ENCODE assay signal across 8 cellular contexts in genomic region chr19:44753932-44754742, GRCh38. TPM values are rescaled to one million over a fixed set of nuclear protein-coding genes. Genes with fewer than 3 reads are reported as not detected.
A peak's percentile ranks its signal among the peaks of the same experiment; 100 is the strongest.
DNase-seq lines count a peak whose midpoint lies in the region; ATAC-seq and TF ChIP-seq lines count a peak whose summit lies in the region.

No MANE protein-coding gene starts in this region.

- H3K9ac ChIP-seq in HCT116 (ENCODE audit: low read length), result peak overlapping the region; percentile 82
- peak overlapping the region; percentile 71 for H3K9ac ChIP-seq in OCI-LY1 (ENCODE audit: low read length)
- peak overlapping the region; percentile 90 for H3K9ac ChIP-seq in fibroblast of lung (ENCODE audit: insufficient read depth, low read length)
- peak overlapping the region; percentile 74 to 84 for H3K9ac ChIP-seq in stomach smooth muscle (ENCODE audit: low read length in 2 of 2)

- H3K36me3 ChIP-seq in HCT116 (ENCODE audit: control insufficient read depth in 1 of 2, insufficient read depth in 2 of 2, low read length in 2 of 2) (peaks cover 4 to 12% of the 10 kb centered on the region in 2 experiments; a peak in 3 of 4 replicates), OCI-LY1 (ENCODE audit: insufficient read depth, low read length) (peaks cover 26% of the 10 kb centered on the region), fibroblast of lung (ENCODE audit: control insufficient read depth, insufficient read depth, low read length) (peaks cover 37% of the 10 kb centered on the region), stomach smooth muscle (ENCODE audit: control insufficient read depth in 2 of 2, insufficient read depth in 2 of 2, low read length in 2 of 2) (peaks cover 5 to 22% of the 10 kb centered on the region in 2 donors)

- TF ChIP-seq RAD21 in HCT116 (IDR thresholded peaks at IDR 0.05; ENCODE audit: low read depth), result no peak

- no peaks in the 10 kb centered on the region for H3K9me3 ChIP-seq in HCT116 (ENCODE audit: control insufficient read depth in 1 of 2, insufficient read depth in 1 of 2, low read depth in 1 of 2, low read length in 2 of 2)
- H3K9me3 ChIP-seq in OCI-LY1 (ENCODE audit: low read length), result no peaks in the 10 kb centered on the region
- H3K9me3 ChIP-seq in fibroblast of lung (ENCODE audit: control insufficient read depth, insufficient read depth, low read depth, low read length), result no peaks in the 10 kb centered on the region
- no peaks in the 10 kb centered on the region for H3K9me3 ChIP-seq in stomach smooth muscle (ENCODE audit: control insufficient read depth in 2 of 2, low read length in 2 of 2)

- peaks cover 60% of the 10 kb centered on the region for H3K4me1 Mint-ChIP-seq in Calu3 (ENCODE audit: low read depth, unreplicated experiment)
- peaks cover 65% of the 10 kb centered on the region for H3K4me1 Mint-ChIP-seq in activated T-cell treated with anti-CD3 and anti-CD28 coated beads, Interleukin-2, amount 50 U/mL, for 4 hours (ENCODE audit: low read depth)
- peaks cover 38 to 56% of the 10 kb centered on the region in 2 donors for H3K4me1 Mint-ChIP-seq in natural killer cell

- H3K9me2 ChIP-seq in HCT116 (ENCODE audit: insufficient read depth) (no peaks in the 10 kb centered on the region), OCI-LY1 (ENCODE audit: low read depth, low read length) (no peaks in the 10 kb centered on the region)

- RAD21 ChIA-PET in HCT116 (lab: Charles Lee; ENCODE audit: low non-redundant PET in 1 of 2, low total read pairs in 2 of 2, uncharacterized antibody in 2 of 2, unreplicated experiment in 2 of 2), result interaction anchor here (1.0 to 2.3 kb wide), 3 partner anchors 12 to 30 kb away, joined by 3 to 12 read pairs (median 10); no protein-coding TSS in a partner anchor

- H3K4me2 ChIP-seq in HCT116 (ENCODE audit: low read length) (peak overlapping the region; percentile 98), OCI-LY1 (ENCODE audit: low read length) (peak overlapping the region; percentile 89), fibroblast of lung (ENCODE audit: extremely low read depth, insufficient read depth, low read length) (peak overlapping the region; percentile 93)

- BruUV-seq in Calu3 (replicated peaks; lab: Mats Ljungman, UMichigan), result TSS peak; percentile 91
- TSS peak; percentile 87 for BruUV-seq in HCT116 (replicated peaks; lab: Mats Ljungman, UMichigan)

- peak overlapping the region; percentile 50 to 70 for H3K4me3 ChIP-seq in HCT116 (replicated peaks in 1 of 2; ENCODE audit: low read depth in 1 of 2, low read length in 2 of 2)
- peak overlapping the region; percentile 62 for H3K4me3 ChIP-seq in OCI-LY1 (ENCODE audit: low read depth, low read length, poor library complexity, severe bottlenecking)
- peak overlapping the region; percentile 54 to 91 (median 56) for H3K4me3 ChIP-seq in fibroblast of lung (replicated peaks in 1 of 4; ENCODE audit: control extremely low read depth in 1 of 4, insufficient read depth in 1 of 4, low read depth in 3 of 4, low read length in 4 of 4)
- peak overlapping the region; percentile 62 to 68 for H3K4me3 ChIP-seq in stomach smooth muscle (ENCODE audit: low read length in 2 of 2)

- POLR2A ChIA-PET in HCT116 (lab: Charles Lee), result interaction anchor here (1.3 to 2.8 kb wide), 4 partner anchors 11 to 30 kb away, joined by 3 to 36 read pairs (median 5); no protein-coding TSS in a partner anchor

- TF ChIP-seq POLR2A in HCT116 (IDR thresholded peaks at IDR 0.05; ENCODE audit: borderline replicate concordance, extremely low read depth, insufficient read depth, insufficient read length), result peak; percentile 40

- peaks cover 26% of the 10 kb centered on the region for H3K79me2 ChIP-seq in HCT116 (ENCODE audit: insufficient read depth, low read length)
- H3K79me2 ChIP-seq in OCI-LY1 (ENCODE audit: insufficient read depth, low read length), result no peaks in the 10 kb centered on the region
- peaks cover 67% of the 10 kb centered on the region for H3K79me2 ChIP-seq in fibroblast of lung (ENCODE audit: control insufficient read depth, insufficient read depth, low read length)

- H3K27me3 ChIP-seq in HCT116 (ENCODE audit: insufficient read depth, low read length) (no peaks in the 10 kb centered on the region), OCI-LY1 (ENCODE audit: insufficient read depth, low read length) (no peaks in the 10 kb centered on the region), fibroblast of lung (ENCODE audit: control insufficient read depth, insufficient read depth, low read length) (no peaks in the 10 kb centered on the region), stomach smooth muscle (ENCODE audit: control insufficient read depth in 1 of 2, insufficient read depth in 2 of 2, low read length in 2 of 2) (no peaks in the 10 kb centered on the region)

- H4K20me1 ChIP-seq in HCT116 (ENCODE audit: insufficient read depth), result no peaks in the 10 kb centered on the region
- H4K20me1 ChIP-seq in OCI-LY1 (ENCODE audit: insufficient read depth, low read length), result no peaks in the 10 kb centered on the region
- no peaks in the 10 kb centered on the region for H4K20me1 ChIP-seq in fibroblast of lung (ENCODE audit: control insufficient read depth, extremely low read depth, insufficient read depth, low read length)

- H3K4me3 Mint-ChIP-seq in Calu3 (ENCODE audit: low read depth, unreplicated experiment) (peak overlapping the region; percentile 67), natural killer cell (peak overlapping the region; percentile 89)
- peak overlapping the region; percentile 87 for H3K4me3 Mint-ChIP-seq in activated T-cell treated with anti-CD3 and anti-CD28 coated beads, Interleukin-2, amount 50 U/mL, for 4 hours

- CTCF ChIA-PET in Calu3 (lab: Charles Lee), result interaction anchor here (1.3 to 3.1 kb wide), 4 partner anchors 12 to 30 kb away, joined by 5 to 26 read pairs (median 12); no protein-coding TSS in a partner anchor
- CTCF ChIA-PET in HCT116 (lab: Charles Lee), result interaction anchor here (1.3 to 3.2 kb wide), 3 partner anchors 17 to 30 kb away, joined by 4 to 20 read pairs (median 6); no protein-coding TSS in a partner anchor

- DNase-seq in Calu3 (peak; percentile 92), HCT116 (ENCODE audit: low read depth, low spot score) (no peak), fibroblast of lung (ENCODE audit: low read depth in 2 of 2) (peak; percentile 88 to 89), natural killer cell (peak; percentile 42), NCI-H1105 (lab: John Stamatoyannopoulos, UW) (no peak)
- DNase-seq in activated T-cell treated with anti-CD3 and anti-CD28 coated beads, Interleukin-2, amount 50 U/mL, for 4 hours, result peak; percentile 80

- H3K27ac Mint-ChIP-seq in Calu3 (ENCODE audit: unreplicated experiment), result peak overlapping the region; percentile 93
- H3K27ac Mint-ChIP-seq in natural killer cell, result peak overlapping the region; percentile 91 to 93

- intact Hi-C loops in Calu3 (cut with micrococcal nuclease; ENCODE audit: unreplicated experiment), result loop anchor here (2.0 kb wide), 1 partner anchor 29 kb away; no protein-coding TSS in a partner anchor
- intact Hi-C loops in HCT116 (cut with micrococcal nuclease), result no loop called here
- intact Hi-C loops in natural killer cell (cut with micrococcal nuclease), result loop anchor here (1.0 to 2.0 kb wide), 2 partner anchors 7 to 17 kb away; no protein-coding TSS in a partner anchor

- H3F3A ChIP-seq in OCI-LY1 (ENCODE audit: insufficient read depth, low read length), result peaks cover 12% of the 10 kb centered on the region

- H2AFZ ChIP-seq in HCT116 (ENCODE audit: low read depth, low read length, poor library complexity, severe bottlenecking) (no peak overlapping the region), OCI-LY1 (ENCODE audit: low read length) (no peak overlapping the region), fibroblast of lung (ENCODE audit: low read length) (no peak overlapping the region)

- peaks cover 34 to 65% of the 10 kb centered on the region in 2 experiments for H3K4me1 ChIP-seq in HCT116 (ENCODE audit: control insufficient read depth in 1 of 2, insufficient read depth in 2 of 2, low read length in 2 of 2)
- peaks cover 55% of the 10 kb centered on the region for H3K4me1 ChIP-seq in OCI-LY1 (ENCODE audit: insufficient read depth, low read length, severe bottlenecking)
- peaks cover 55% of the 10 kb centered on the region for H3K4me1 ChIP-seq in fibroblast of lung (ENCODE audit: control insufficient read depth, extremely low read depth, insufficient read depth, low read length)
- peaks cover 79% of the 10 kb centered on the region for H3K4me1 ChIP-seq in stomach smooth muscle (ENCODE audit: control insufficient read depth, insufficient read depth, low read length)

- ATAC-seq in HCT116 (peak; percentile 78), natural killer cell (peak; percentile 1 to 35 (median 7))
- peak; percentile 17 to 21 for ATAC-seq in activated T-cell treated with anti-CD3 and anti-CD28 coated beads, Interleukin-2, amount 50 U/mL, for 4 hours

- no peaks in the 10 kb centered on the region for H3K27me3 Mint-ChIP-seq in Calu3 (ENCODE audit: unreplicated experiment)
- H3K27me3 Mint-ChIP-seq in activated T-cell treated with anti-CD3 and anti-CD28 coated beads, Interleukin-2, amount 50 U/mL, for 4 hours (ENCODE audit: low read depth), result no peaks in the 10 kb centered on the region
- no peaks in the 10 kb centered on the region for H3K27me3 Mint-ChIP-seq in natural killer cell (ENCODE audit: low read depth in 2 of 2)

- H3K27ac ChIP-seq in HCT116 (ENCODE audit: low read depth, low read length) (peak overlapping the region; percentile 95), OCI-LY1 (ENCODE audit: low read depth, low read length, poor library complexity, severe bottlenecking) (peak overlapping the region; percentile 95), fibroblast of lung (ENCODE audit: insufficient read depth, low read length) (peak overlapping the region; percentile 100), stomach smooth muscle (ENCODE audit: low read length) (peak overlapping the region; percentile 78)

- H3K9me3 Mint-ChIP-seq in Calu3 (ENCODE audit: low read depth, unreplicated experiment), result no peaks in the 10 kb centered on the region
- no peaks in the 10 kb centered on the region for H3K9me3 Mint-ChIP-seq in activated T-cell treated with anti-CD3 and anti-CD28 coated beads, Interleukin-2, amount 50 U/mL, for 4 hours
- H3K9me3 Mint-ChIP-seq in natural killer cell, result no peaks in the 10 kb centered on the region

- TF ChIP-seq CTCF in Calu3 (IDR thresholded peaks at IDR 0.05; ENCODE audit: unreplicated experiment) (no peak), HCT116 (IDR thresholded peaks at IDR 0.05 in 2 of 3, conservative IDR thresholded peaks at IDR 0.05 in 1 of 3; ENCODE audit: borderline replicate concordance in 1 of 3, insufficient read depth in 1 of 3, low read depth in 2 of 3, low read length in 2 of 3) (no peak), OCI-LY1 (IDR thresholded peaks at IDR 0.05; ENCODE audit: low read length) (no peak), fibroblast of lung (conservative IDR thresholded peaks at IDR 0.05 in 1 of 2, IDR thresholded peaks at IDR 0.05 in 1 of 2; ENCODE audit: low read depth in 1 of 2, low read length in 2 of 2) (no peak), natural killer cell (IDR thresholded peaks at IDR 0.05) (no peak)

- H3K36me3 Mint-ChIP-seq in Calu3 (ENCODE audit: insufficient read depth, unreplicated experiment) (peaks cover 88% of the 10 kb centered on the region), natural killer cell (no peaks in the 10 kb centered on the region)
- peaks cover 14% of the 10 kb centered on the region for H3K36me3 Mint-ChIP-seq in activated T-cell treated with anti-CD3 and anti-CD28 coated beads, Interleukin-2, amount 50 U/mL, for 4 hours (ENCODE audit: insufficient read depth)

RNA-seq across cellular contexts. Expression of gene BCL3, which starts 5.6 kb away (rescaled TPM):
- 37.7 and 41.5 TPM in 2 replicates for total RNA-seq in Calu3 (2022)
- total RNA-seq in HCT116 (2021; ENCODE audit: unreplicated experiment), result 37.9 TPM
- polyA plus RNA-seq in HCT116 (2012), result 33.1 and 43.5 TPM in 2 replicates
- 10 to 100 TPM; 27.9 to 35.3 (median 34.6) TPM for total RNA-seq in activated T-cell treated with anti-CD3 and anti-CD28 coated beads, Interleukin-2, amount 50 U/mL, for 4 hours
- total RNA-seq in fibroblast of lung, result 10.8 and 20.6 TPM in 2 replicates
- 6.8 and 10.7 TPM in 2 replicates for polyA plus RNA-seq in fibroblast of lung
- 50.8 and 53.1 TPM in 2 replicates for polyA plus RNA-seq in fibroblast of lung (2012)
- polyA minus RNA-seq in fibroblast of lung (ENCODE audit: low replicate concordance), result 37.8 and 45.9 TPM in 2 replicates
- 100 to 1,000 TPM; 152 to 199 (median 164) TPM for total RNA-seq in natural killer cell

RNA-seq across cellular contexts. Expression of gene CBLC, which starts 23.6 kb away (rescaled TPM):
- total RNA-seq in Calu3 (2022) (54.3 and 63.1 TPM in 2 replicates), HCT116 (2021; ENCODE audit: unreplicated experiment) (54.3 TPM), fibroblast of lung (under 0.01 and 0.33 TPM in 2 replicates), natural killer cell (not detected)
- polyA plus RNA-seq in HCT116 (2012), result 54.5 and 58.3 TPM in 2 replicates
- under 1 TPM in 1 of 3 donors, not detected in 2; 0.23 TPM for total RNA-seq in activated T-cell treated with anti-CD3 and anti-CD28 coated beads, Interleukin-2, amount 50 U/mL, for 4 hours
- polyA plus RNA-seq in fibroblast of lung, result 0.06 TPM in 1 of 2 replicates, not detected in the other
- polyA plus RNA-seq in fibroblast of lung (2012), result not detected in 2 replicates
- not detected in 2 replicates for polyA minus RNA-seq in fibroblast of lung (ENCODE audit: low replicate concordance)

RNA-seq across cellular contexts. Expression of gene BCAM, which starts 54.8 kb away (rescaled TPM):
- 30.0 and 31.2 TPM in 2 replicates for total RNA-seq in Calu3 (2022)
- 78.7 TPM for total RNA-seq in HCT116 (2021; ENCODE audit: unreplicated experiment)
- polyA plus RNA-seq in HCT116 (2012), result 64.0 and 72.3 TPM in 2 replicates
- under 1 TPM; 0.33 to 0.40 (median 0.33) TPM for total RNA-seq in activated T-cell treated with anti-CD3 and anti-CD28 coated beads, Interleukin-2, amount 50 U/mL, for 4 hours
- total RNA-seq in fibroblast of lung, result 20.3 and 29.0 TPM in 2 replicates
- polyA plus RNA-seq in fibroblast of lung, result 7.2 and 12.2 TPM in 2 replicates
- polyA plus RNA-seq in fibroblast of lung (2012), result 23.8 and 36.0 TPM in 2 replicates
- 8.9 and 25.1 TPM in 2 replicates for polyA minus RNA-seq in fibroblast of lung (ENCODE audit: low replicate concordance)
- not detected for total RNA-seq in natural killer cell

RNA-seq across cellular contexts. Expression of gene CEACAM16, which starts 55.2 kb away (rescaled TPM):
- total RNA-seq in Calu3 (2022) (0.38 TPM in 1 of 2 replicates, not detected in the other), HCT116 (2021; ENCODE audit: unreplicated experiment) (not detected), fibroblast of lung (under 0.01 TPM in 1 of 2 replicates, not detected in the other), natural killer cell (not detected)
- polyA plus RNA-seq in HCT116 (2012), result not detected in 2 replicates
- not detected for total RNA-seq in activated T-cell treated with anti-CD3 and anti-CD28 coated beads, Interleukin-2, amount 50 U/mL, for 4 hours
- not detected in 2 replicates for polyA plus RNA-seq in fibroblast of lung
- polyA plus RNA-seq in fibroblast of lung (2012), result not detected in 2 replicates
- not detected in 2 replicates for polyA minus RNA-seq in fibroblast of lung (ENCODE audit: low replicate concordance)

Comparison
In these comparisons a context has a peak if more than half of its experiments do, and no peak if none do; other contexts are left out.
1. DNase-seq: peak in Calu3 (single experiment), activated T-cell treated with anti-CD3 and anti-CD28 coated beads, Interleukin-2, amount 50 U/mL, for 4 hours (single experiment), fibroblast of lung (2 of 2) and natural killer cell (single experiment); none in HCT116 (single experiment) and NCI-H1105 (single experiment).
2. ATAC-seq: peak in every context shown above with its lines; median percentile 78 in HCT116; 19 in activated T-cell treated with anti-CD3 and anti-CD28 coated beads, Interleukin-2, amount 50 U/mL, for 4 hours; 7 in natural killer cell.
3. RNA of gene CBLC, which starts 23.6 kb away (total RNA-seq): 54.3 TPM in HCT116 (single experiment) and 54.3 to 63.1 TPM in Calu3; under 0.01 to 0.33 TPM in fibroblast of lung, 0.23 TPM in activated T-cell treated with anti-CD3 and anti-CD28 coated beads, Interleukin-2, amount 50 U/mL, for 4 hours and not detected in natural killer cell; every median in the first group is over 10 times any median in the second.
4. RNA of gene BCAM, which starts 54.8 kb away (total RNA-seq): 78.7 TPM in HCT116 (single experiment), 30.0 to 31.2 TPM in Calu3 and 20.3 to 29.0 TPM in fibroblast of lung; 0.33 to 0.40 TPM in activated T-cell treated with anti-CD3 and anti-CD28 coated beads, Interleukin-2, amount 50 U/mL, for 4 hours and not detected in natural killer cell; every median in the first group is over 10 times any median in the second.
5. Peak in every context shown above with its lines, with median percentiles within 50 percentile points of each other: H3K4me3 Mint-ChIP-seq, H3K27ac ChIP-seq, H3K4me2 ChIP-seq, H3K4me3 ChIP-seq and H3K9ac ChIP-seq.